In genomic region chr16:74469946-74470478, GRCh38 we compare ENCODE assay signal across 22 cellular contexts. TPM values are rescaled to one million over a fixed set of nuclear protein-coding genes. Genes with fewer than 3 reads are reported as not detected.
A peak's percentile ranks its signal among the peaks of the same experiment; 100 is the strongest.
DNase-seq lines count a peak whose midpoint lies in the region; ATAC-seq and TF ChIP-seq lines count a peak whose summit lies in the region.
"Had no signal": no experiment of that assay in that cellular context is flagged by ENCODE, and none has a peak within 500 bp of the region (broad histone marks: within the 10 kb centered on the region; RNA-seq: fewer than 3 reads in every experiment).

No MANE protein-coding gene starts in this region.

- H3K36me3 Mint-ChIP-seq in activated naive CD4-positive, alpha-beta T cell treated with anti-CD3 and anti-CD28 coated beads, Interleukin-2, amount 50 U/mL, for 24 hours, result peaks cover 13% of the 10 kb centered on the region
- peaks cover 69% of the 10 kb centered on the region for H3K36me3 Mint-ChIP-seq in endodermal cell (ENCODE audit: low read depth)

- no peak overlapping the region for H3K4me3 Mint-ChIP-seq in activated naive CD4-positive, alpha-beta T cell treated with anti-CD3 and anti-CD28 coated beads, Interleukin-2, amount 50 U/mL, for 24 hours
- H3K4me3 Mint-ChIP-seq in endodermal cell, result no peak overlapping the region

- H3K36me3 ChIP-seq in KMS-11 (ENCODE audit: insufficient read depth), result peaks cover 4% of the 10 kb centered on the region
- peaks cover 82% of the 10 kb centered on the region for H3K36me3 ChIP-seq in endodermal cell (ENCODE audit: control insufficient read depth, insufficient read depth, low read length)
- H3K36me3 ChIP-seq: MG63 had no signal

- no peak overlapping the region for H2AFZ ChIP-seq in KMS-11 (ENCODE audit: low read depth)

- 92 to 93% methylated on average over 3 to 5 of the region's 6 CpGs for WGBS in endodermal cell (ENCODE audit: insufficient coverage in 1 of 2, insufficient read length in 1 of 2), 2 experiments

- no peak for TF ChIP-seq CTCF in KMS-11 (conservative IDR thresholded peaks at IDR 0.05; ENCODE audit: low read depth, low read length)
- TF ChIP-seq CTCF in endodermal cell (conservative IDR thresholded peaks at IDR 0.05), result peak; percentile 22

- 0 out of 2 replicates have a peak, but pooled peaks cover 3% of the 10 kb centered on the region for H4K20me1 ChIP-seq in KMS-11 (ENCODE audit: insufficient read depth)

- no peaks in the 10 kb centered on the region for H3K27me3 Mint-ChIP-seq in activated naive CD4-positive, alpha-beta T cell treated with anti-CD3 and anti-CD28 coated beads, Interleukin-2, amount 50 U/mL, for 24 hours
- no peaks in the 10 kb centered on the region for H3K27me3 Mint-ChIP-seq in endodermal cell (ENCODE audit: insufficient read depth)

- ATAC-seq in HG02610 (IDR thresholded peaks at IDR 0.05; ENCODE audit: unreplicated experiment) (no peak), HG02571 (IDR thresholded peaks at IDR 0.05; ENCODE audit: unreplicated experiment) (no peak), GM18502 (IDR thresholded peaks at IDR 0.05; ENCODE audit: poor library complexity, unreplicated experiment) (no peak)

- no peaks in the 10 kb centered on the region for H3K9me3 Mint-ChIP-seq in activated naive CD4-positive, alpha-beta T cell treated with anti-CD3 and anti-CD28 coated beads, Interleukin-2, amount 50 U/mL, for 24 hours
- H3K9me3 Mint-ChIP-seq in endodermal cell, result no peaks in the 10 kb centered on the region

- no peak overlapping the region for H3K4me3 ChIP-seq in KMS-11 (IDR thresholded peaks at IDR 0.05; ENCODE audit: insufficient read depth, low read depth, low read length)
- no peak overlapping the region for H3K4me3 ChIP-seq in endodermal cell (ENCODE audit: low read length)
- H3K4me3 ChIP-seq: MG63, Peyer's patch, SJCRH30 had no signal

- peaks cover 14% of the 10 kb centered on the region for H3K4me1 Mint-ChIP-seq in activated naive CD4-positive, alpha-beta T cell treated with anti-CD3 and anti-CD28 coated beads, Interleukin-2, amount 50 U/mL, for 24 hours
- H3K4me1 Mint-ChIP-seq in endodermal cell, result no peaks in the 10 kb centered on the region

- H3K27ac ChIP-seq in KMS-11 (no peak overlapping the region), endodermal cell (ENCODE audit: low read depth, low read length) (no peak overlapping the region)
- H3K27ac ChIP-seq: C4-2B, Peyer's patch, SJCRH30 had no signal

- H3K4me2 ChIP-seq in KMS-11, result peak overlapping the region; percentile 13; the same call in 1 of the 2 replicates

- no peaks in the 10 kb centered on the region for H3K9me3 ChIP-seq in endodermal cell (ENCODE audit: control insufficient read depth, low read length)
- H3K9me3 ChIP-seq: MG63, Peyer's patch, SJCRH30 had no signal

- H3K27me3 ChIP-seq in KMS-11 (ENCODE audit: insufficient read depth, low read depth), result no peaks in the 10 kb centered on the region
- no peaks in the 10 kb centered on the region for H3K27me3 ChIP-seq in endodermal cell (ENCODE audit: control insufficient read depth, insufficient read depth, low read length, poor library complexity, severe bottlenecking)
- H3K27me3 ChIP-seq: MG63, Peyer's patch, SJCRH30 had no signal

- H3K4me1 ChIP-seq in KMS-11 (ENCODE audit: low read depth, poor library complexity, severe bottlenecking) (peaks cover 49% of the 10 kb centered on the region), endodermal cell (ENCODE audit: control insufficient read depth, insufficient read depth, low read length) (no peaks in the 10 kb centered on the region)
- H3K4me1 ChIP-seq: Peyer's patch, SJCRH30 had no signal

- H3K9ac ChIP-seq in KMS-11, result no peak overlapping the region
- H3K9ac ChIP-seq in endodermal cell (ENCODE audit: extremely low read depth, low read length, poor library complexity, severe bottlenecking), result no peak overlapping the region

- no peaks in the 10 kb centered on the region for H3K79me2 ChIP-seq in KMS-11 (ENCODE audit: insufficient read depth, low read depth)

- peak overlapping the region; percentile 65 for H3K27ac Mint-ChIP-seq in activated naive CD4-positive, alpha-beta T cell treated with anti-CD3 and anti-CD28 coated beads, Interleukin-2, amount 50 U/mL, for 24 hours
- peak overlapping the region; percentile 24 for H3K27ac Mint-ChIP-seq in endodermal cell

- no peak for DNase-seq in activated naive CD4-positive, alpha-beta T cell (lab: John Stamatoyannopoulos, UW)
- DNase-seq in endodermal cell, result no peak
- DNase-seq: AML-193, DMS53, GDM1, H7, MG63, NCI-H1092, NCI-H1436, NCI-H1930, NCI-H2227 treated with DMSO at 0.1 percent for 48 hours, NCI-H510A, Peyer's patch, SJCRH30, T-helper 1 cell had no signal

RNA-seq across cellular contexts. Expression of gene CLEC18B, which starts 48.7 kb away (rescaled TPM):
- total RNA-seq in endodermal cell, result not detected
- polyA plus RNA-seq in endodermal cell (2013, experiment 1 of 2), result 65.1 TPM
- 73.1 TPM for polyA plus RNA-seq in endodermal cell (2013, experiment 2 of 2)
- total RNA-seq: LHCN-M2, SJCRH30 had no signal
